ENCODE assay signal across 2 cellular contexts in genomic region chr6:17988422-17988944, GRCh38.
TF ChIP-seq lines count a peak whose summit lies in the region.

No MANE protein-coding gene starts in this region.

TF ChIP-seq in K562, 482 proteins besides CTCF, POLR2A, EP300 and RAD21 (continued from another document):
- TF ChIP-seq MBD1 (CRISPR knock-in tag; IDR thresholded peaks at IDR 0.05) (0 out of 2 replicates have a peak, but pooled peaks have one; percentile 40), CC2D1A (IDR thresholded peaks at IDR 0.05) (no peak), ZBTB49 (CRISPR knock-in tag; IDR thresholded peaks at IDR 0.05; ENCODE audit: borderline replicate concordance) (no peak), JUND (IDR thresholded peaks at IDR 0.05; ENCODE audit: borderline replicate concordance, low read depth, low read length) (no peak), JUND (tag; IDR thresholded peaks at IDR 0.05; ENCODE audit: borderline replicate concordance, low read depth, low read length) (no peak), BACH1 (tag; IDR thresholded peaks at IDR 0.05) (no peak), CEBPZ (IDR thresholded peaks at IDR 0.05; ENCODE audit: borderline replicate concordance, low read depth, low read length) (no peak), ARID2 (IDR thresholded peaks at IDR 0.05) (no peak), ETS1 (conservative IDR thresholded peaks at IDR 0.05; ENCODE audit: control insufficient read depth, low read depth, low read length) (no peak)

TF ChIP-seq in HepG2, 621 proteins besides CTCF, POLR2A, EP300 and RAD21 (continued from another document and continues in another):
- TF ChIP-seq HMGXB4 (CRISPR knock-in tag; IDR thresholded peaks at IDR 0.05; ENCODE audit: borderline replicate concordance in 1 of 2, low read depth in 1 of 2) (peak in 1 of 2 experiments; percentile 53; a peak in 1 of 4 replicates), ZNF510 (CRISPR knock-in tag; IDR thresholded peaks at IDR 0.05; ENCODE audit: low read depth) (no peak), ZNF253 (CRISPR knock-in tag; IDR thresholded peaks at IDR 0.05; ENCODE audit: borderline replicate concordance) (no peak), ZFP62 (CRISPR knock-in tag; IDR thresholded peaks at IDR 0.05) (no peak), ZNF777 (CRISPR knock-in tag; IDR thresholded peaks at IDR 0.05) (peak; percentile 11; the same call in 1 of the 2 replicates), SIX1 (CRISPR knock-in tag; IDR thresholded peaks at IDR 0.05; ENCODE audit: borderline replicate concordance) (no peak), PRMT3 (CRISPR knock-in tag; IDR thresholded peaks at IDR 0.05; ENCODE audit: borderline replicate concordance, low read depth) (no peak), DZIP1 (CRISPR knock-in tag; IDR thresholded peaks at IDR 0.05) (no peak), ZNF784 (CRISPR knock-in tag; IDR thresholded peaks at IDR 0.05; ENCODE audit: borderline replicate concordance) (no peak), KDM1A (CRISPR knock-in tag; IDR thresholded peaks at IDR 0.05) (no peak), ZSCAN20 (CRISPR knock-in tag; IDR thresholded peaks at IDR 0.05; ENCODE audit: borderline replicate concordance) (no peak), GMEB1 (CRISPR knock-in tag; IDR thresholded peaks at IDR 0.05; ENCODE audit: borderline replicate concordance) (no peak), HDAC1 (CRISPR knock-in tag; IDR thresholded peaks at IDR 0.05) (no peak), TEAD2 (CRISPR knock-in tag; IDR thresholded peaks at IDR 0.05) (no peak), GLMP (CRISPR knock-in tag; IDR thresholded peaks at IDR 0.05; ENCODE audit: borderline replicate concordance) (no peak), ZBTB10 (CRISPR knock-in tag; IDR thresholded peaks at IDR 0.05; ENCODE audit: borderline replicate concordance) (no peak), CREB1 (IDR thresholded peaks at IDR 0.05) (no peak), CREB1 (CRISPR knock-in tag; IDR thresholded peaks at IDR 0.05) (no peak), ZBTB26 (CRISPR knock-in tag; IDR thresholded peaks at IDR 0.05; ENCODE audit: borderline replicate concordance) (no peak), ZNF782 (CRISPR knock-in tag; IDR thresholded peaks at IDR 0.05; ENCODE audit: borderline replicate concordance) (no peak), RERE (CRISPR knock-in tag; IDR thresholded peaks at IDR 0.05; ENCODE audit: low read depth) (no peak), RXRB (CRISPR knock-in tag; IDR thresholded peaks at IDR 0.05; ENCODE audit: borderline replicate concordance) (peak; percentile 21; the same call in 1 of the 2 replicates), ZC3H4 (CRISPR knock-in tag; IDR thresholded peaks at IDR 0.05; ENCODE audit: borderline replicate concordance) (no peak), RBFOX2 (IDR thresholded peaks at IDR 0.05; ENCODE audit: low read depth, low read length) (no peak), ZNF343 (CRISPR knock-in tag; IDR thresholded peaks at IDR 0.05) (no peak)
